ENCODE assay signal across 15 cellular contexts in the genomic region with DNA sequence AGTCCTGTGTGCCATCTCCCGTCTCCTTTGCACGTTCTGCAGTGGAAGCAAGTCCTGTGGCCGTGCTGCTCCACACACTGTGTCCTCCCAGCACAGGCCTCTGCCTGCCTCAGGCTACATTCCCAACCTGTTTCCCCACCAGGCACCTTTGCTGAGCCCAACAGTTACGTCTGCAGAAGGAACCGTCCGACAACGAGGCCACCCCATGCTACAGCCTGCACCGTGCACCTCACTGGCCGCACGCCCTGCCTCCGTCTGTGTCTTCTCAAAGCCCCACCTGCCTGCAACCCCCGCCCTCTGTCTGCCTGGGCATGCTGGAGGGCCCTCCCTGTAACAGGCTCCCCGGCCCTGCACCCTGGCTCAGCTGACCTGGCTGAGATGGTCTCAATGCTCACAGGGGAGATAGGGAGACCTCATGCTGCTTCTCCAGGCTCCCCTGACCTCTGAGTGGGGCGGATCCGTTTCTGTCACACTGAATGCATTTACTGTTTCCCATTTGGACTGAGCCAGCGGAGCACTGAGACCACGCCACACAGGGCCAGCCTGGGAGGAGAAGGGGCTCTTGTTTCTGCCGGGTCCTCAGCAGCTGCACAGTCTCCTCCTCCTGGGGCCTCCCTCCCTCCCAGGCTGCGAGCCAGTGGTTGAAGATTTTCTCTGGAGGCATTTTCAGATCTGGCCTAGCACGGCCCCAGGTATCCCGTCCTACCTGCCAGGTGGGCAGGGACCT.
DNase-seq lines count a peak whose midpoint lies in the region; ATAC-seq and TF ChIP-seq lines count a peak whose summit lies in the region.
"Had no signal": no experiment of that assay in that cellular context is flagged by ENCODE, and none has a peak within 500 bp of the region (broad histone marks: within the 10 kb centered on the region; RNA-seq: fewer than 3 reads in every experiment).

No MANE protein-coding gene starts in this region.

- ATAC-seq in lower lobe of right lung (no peak), GM21619 (IDR thresholded peaks at IDR 0.05; ENCODE audit: unreplicated experiment) (no peak)
- no peak for ATAC-seq in stimulated activated naive CD8-positive, alpha-beta T cell treated with anti-CD3 and anti-CD28 coated beads, Interleukin-15, amount 100 ng/mL, for 72 hours

- no peaks in the 10 kb centered on the region for H3K36me3 Mint-ChIP-seq in brain
- no peaks in the 10 kb centered on the region for H3K36me3 Mint-ChIP-seq in activated naive CD4-positive, alpha-beta T cell treated with anti-CD3 and anti-CD28 coated beads for 36 hours (ENCODE audit: low read depth)
- H3K36me3 Mint-ChIP-seq: IgD-negative memory B cell had no signal

- DNase-seq in H7 (peak; percentile 32), lower lobe of right lung (peak; percentile 45), stomach (peak; percentile 20), RKO (ENCODE audit: low spot score) (no peak)
- no peak for DNase-seq in stimulated activated naive CD8-positive, alpha-beta T cell treated with anti-CD3 and anti-CD28 coated beads, Interleukin-15, amount 100 ng/mL, for 72 hours
- no peak for DNase-seq in activated naive CD4-positive, alpha-beta T cell treated with anti-CD3 and anti-CD28 coated beads for 36 hours
- DNase-seq: DMS 273 treated with DMSO at 0.1 percent for 48 hours; glutamatergic neuron; NCI-H2107; stimulated activated naive CD4-positive, alpha-beta T cell had no signal

- peaks cover 8% of the 10 kb centered on the region for H3K27me3 Mint-ChIP-seq in brain
- peaks cover 41% of the 10 kb centered on the region for H3K27me3 Mint-ChIP-seq in stimulated activated naive CD8-positive, alpha-beta T cell treated with anti-CD3 and anti-CD28 coated beads, Interleukin-15, amount 100 ng/mL, for 72 hours
- peaks cover 12% of the 10 kb centered on the region for H3K27me3 Mint-ChIP-seq in activated naive CD4-positive, alpha-beta T cell treated with anti-CD3 and anti-CD28 coated beads for 36 hours (ENCODE audit: low read depth)

- intact Hi-C loops in lower lobe of right lung (cut with DNase I): no loop called here
- intact Hi-C loops in stomach (cut with DNase I; ENCODE audit: low total_unique reads): no loop called here
- intact Hi-C loops in activated naive CD4-positive, alpha-beta T cell treated with anti-CD3 and anti-CD28 coated beads for 36 hours (cut with micrococcal nuclease): no loop called here

- peaks cover 89% of the 10 kb centered on the region for H3K4me1 Mint-ChIP-seq in brain
- no peaks in the 10 kb centered on the region for H3K4me1 Mint-ChIP-seq in stimulated activated naive CD8-positive, alpha-beta T cell treated with anti-CD3 and anti-CD28 coated beads, Interleukin-15, amount 100 ng/mL, for 72 hours
- no peaks in the 10 kb centered on the region for H3K4me1 Mint-ChIP-seq in activated naive CD4-positive, alpha-beta T cell treated with anti-CD3 and anti-CD28 coated beads for 36 hours (ENCODE audit: low read depth)
- H3K4me1 Mint-ChIP-seq: IgD-negative memory B cell had no signal

- H3K36me3 ChIP-seq in H7 (replicated peaks; ENCODE audit: control insufficient read depth, insufficient read depth, low read length): no peaks in the 10 kb centered on the region
- no peaks in the 10 kb centered on the region for H3K36me3 ChIP-seq in lower lobe of right lung
- no peaks in the 10 kb centered on the region for H3K36me3 ChIP-seq in stomach

- H3K4me3 Mint-ChIP-seq in brain: no peak overlapping the region
- no peak overlapping the region for H3K4me3 Mint-ChIP-seq in stimulated activated naive CD8-positive, alpha-beta T cell treated with anti-CD3 and anti-CD28 coated beads, Interleukin-15, amount 100 ng/mL, for 72 hours
- H3K4me3 Mint-ChIP-seq in activated naive CD4-positive, alpha-beta T cell treated with anti-CD3 and anti-CD28 coated beads for 36 hours: no peak overlapping the region
- H3K4me3 Mint-ChIP-seq: activated T-helper 1 cell treated with anti-CD3 and anti-CD28 coated beads, Interleukin-12 subunit alpha, Interleukin-12 subunit beta, Interleukin-2, Interleukin-4 antibody, amounts not matched to agents 30 ng/mL and 10 ng/mL and 1 ng/mL, durations not matched to agents 14 hours and 24 hours and 36 hours; IgD-negative memory B cell had no signal

- H3K27ac ChIP-seq in lower lobe of right lung (peak overlapping the region; percentile 74), stomach (peak overlapping the region in 4 of 5 donors; percentile 74 to 85 (median 78))
- H3K27ac ChIP-seq: PC-9 had no signal

- H3K9me3 Mint-ChIP-seq in brain: peaks cover 0 to 5% (median 2%) of the 10 kb centered on the region in 5 experiments
- peaks cover 0 to 13% of the 10 kb centered on the region in 2 donors for H3K9me3 Mint-ChIP-seq in stimulated activated naive CD8-positive, alpha-beta T cell treated with anti-CD3 and anti-CD28 coated beads, Interleukin-15, amount 100 ng/mL, for 72 hours
- no peaks in the 10 kb centered on the region for H3K9me3 Mint-ChIP-seq in activated naive CD4-positive, alpha-beta T cell treated with anti-CD3 and anti-CD28 coated beads for 36 hours
- H3K9me3 Mint-ChIP-seq: activated T-helper 1 cell treated with anti-CD3 and anti-CD28 coated beads, Interleukin-12 subunit alpha, Interleukin-12 subunit beta, Interleukin-2, Interleukin-4 antibody, amounts not matched to agents 30 ng/mL and 10 ng/mL and 1 ng/mL, durations not matched to agents 14 hours and 24 hours and 36 hours; IgD-negative memory B cell had no signal

- TF ChIP-seq CTCF in brain (conservative IDR thresholded peaks at IDR 0.05) (no peak), lower lobe of right lung (IDR thresholded peaks at IDR 0.05) (no peak), stomach (IDR thresholded peaks at IDR 0.05) (no peak)

- CTCF ChIA-PET in activated naive CD4-positive, alpha-beta T cell treated with anti-CD3 and anti-CD28 coated beads for 36 hours (lab: Charles Lee): no interaction called here

- no peak for TF ChIP-seq POLR2A in stomach (IDR thresholded peaks at IDR 0.05)

- no peaks in the 10 kb centered on the region for H3K27me3 ChIP-seq in H7 (ENCODE audit: control insufficient read depth, insufficient read depth, low read length)
- no peaks in the 10 kb centered on the region for H3K27me3 ChIP-seq in lower lobe of right lung (ENCODE audit: low read depth)
- H3K27me3 ChIP-seq in stomach: peaks cover 0 to 8% (median 0%) of the 10 kb centered on the region in 3 donors

- no peak overlapping the region for H3K4me3 ChIP-seq in H7 (ENCODE audit: insufficient read depth, low read depth, low read length)
- H3K4me3 ChIP-seq in lower lobe of right lung: no peak overlapping the region
- no peak overlapping the region for H3K4me3 ChIP-seq in stomach
- H3K4me3 ChIP-seq: PC-9 had no signal

- 79 to 90% (median 89%) methylated on average over 13 to 21 of the region's 21 CpGs for WGBS in stomach, 5 donors

- TF ChIP-seq EP300 in stomach (IDR thresholded peaks at IDR 0.05): no peak

- H3K27ac Mint-ChIP-seq in brain: peak overlapping the region; percentile 35 to 94 (median 86)
- H3K27ac Mint-ChIP-seq in stimulated activated naive CD8-positive, alpha-beta T cell treated with anti-CD3 and anti-CD28 coated beads, Interleukin-15, amount 100 ng/mL, for 72 hours: peak overlapping the region in 1 of 2 donors; percentile 76
- no peak overlapping the region for H3K27ac Mint-ChIP-seq in activated naive CD4-positive, alpha-beta T cell treated with anti-CD3 and anti-CD28 coated beads for 36 hours
- H3K27ac Mint-ChIP-seq: activated T-helper 1 cell treated with anti-CD3 and anti-CD28 coated beads, Interleukin-12 subunit alpha, Interleukin-12 subunit beta, Interleukin-2, Interleukin-4 antibody, amounts not matched to agents 30 ng/mL and 10 ng/mL and 1 ng/mL, durations not matched to agents 14 hours and 24 hours and 36 hours; IgD-negative memory B cell had no signal

- H3K4me1 ChIP-seq in lower lobe of right lung (peaks cover 26% of the 10 kb centered on the region), stomach (peaks cover 18 to 28% (median 24%) of the 10 kb centered on the region in 4 donors)

- H3K9me3 ChIP-seq in lower lobe of right lung (no peaks in the 10 kb centered on the region), stomach (no peaks in the 10 kb centered on the region)

Comparison
In these comparisons a context has a peak if more than half of its experiments do, and no peak if none do; other contexts are left out.
1. DNase-seq: peak in H7 (single experiment), lower lobe of right lung (single experiment) and stomach (single experiment); none in RKO (single experiment), stimulated activated naive CD8-positive, alpha-beta T cell treated with anti-CD3 and anti-CD28 coated beads, Interleukin-15, amount 100 ng/mL, for 72 hours (0 of 2) and activated naive CD4-positive, alpha-beta T cell treated with anti-CD3 and anti-CD28 coated beads for 36 hours (single experiment).